12 cellular contexts compared by ENCODE assay signal in genomic region chr2:126666003-126666402, GRCh38. TPM values are rescaled to one million over a fixed set of nuclear protein-coding genes. Genes with fewer than 3 reads are reported as not detected.
DNase-seq lines count a peak whose midpoint lies in the region; ATAC-seq and TF ChIP-seq lines count a peak whose summit lies in the region.
"Had no signal": no experiment of that assay in that cellular context is flagged by ENCODE, and none has a peak within 500 bp of the region (broad histone marks: within the 10 kb centered on the region; RNA-seq: fewer than 3 reads in every experiment).

No MANE protein-coding gene starts in this region.

- no peak for TF ChIP-seq EP300 in upper lobe of left lung (IDR thresholded peaks at IDR 0.05)

- H3K4me3 ChIP-seq in cardiac muscle cell (no peak overlapping the region), ascending aorta (no peak overlapping the region), vagina (no peak overlapping the region), upper lobe of left lung (no peak overlapping the region)
- H3K4me3 ChIP-seq: hepatocyte had no signal

- peaks cover 7% of the 10 kb centered on the region for H3K36me3 Mint-ChIP-seq in natural killer cell

- peak overlapping the region; percentile 37 for H3K4me3 Mint-ChIP-seq in natural killer cell

- intact Hi-C loops in left cardiac atrium (cut with DNase I) (no loop called here), ascending aorta (cut with DNase I) (no loop called here), natural killer cell (cut with micrococcal nuclease) (no loop called here), vagina (cut with DNase I) (no loop called here)

- H3K4me1 ChIP-seq in cardiac muscle cell (ENCODE audit: low read depth) (peaks cover 14% of the 10 kb centered on the region), ascending aorta (peaks cover 5 to 48% of the 10 kb centered on the region in 2 donors), vagina (peaks cover 87% of the 10 kb centered on the region), upper lobe of left lung (peaks cover 48 to 80% (median 70%) of the 10 kb centered on the region in 4 donors)

- H3K9me3 Mint-ChIP-seq in natural killer cell: no peaks in the 10 kb centered on the region

- H3K9me3 ChIP-seq in cardiac muscle cell (ENCODE audit: low read depth): no peaks in the 10 kb centered on the region
- no peaks in the 10 kb centered on the region for H3K9me3 ChIP-seq in ascending aorta
- H3K9me3 ChIP-seq in vagina: no peaks in the 10 kb centered on the region
- H3K9me3 ChIP-seq in upper lobe of left lung: no peaks in the 10 kb centered on the region

- peaks cover 86 to 88% of the 10 kb centered on the region in 2 donors for H3K4me1 Mint-ChIP-seq in natural killer cell

- H3K27me3 ChIP-seq in cardiac muscle cell (no peaks in the 10 kb centered on the region), ascending aorta (no peaks in the 10 kb centered on the region), vagina (no peaks in the 10 kb centered on the region), upper lobe of left lung (no peaks in the 10 kb centered on the region)
- H3K27me3 ChIP-seq: hepatocyte had no signal

- peak overlapping the region; percentile 89 to 97 for H3K27ac Mint-ChIP-seq in natural killer cell

- peak overlapping the region; percentile 54 for H3K27ac ChIP-seq in cardiac muscle cell
- peak overlapping the region; percentile 29 to 33 for H3K27ac ChIP-seq in ascending aorta
- peak overlapping the region; percentile 27 for H3K27ac ChIP-seq in vagina
- H3K27ac ChIP-seq in upper lobe of left lung: peak overlapping the region in 2 of 4 donors; percentile 2 to 55
- H3K27ac ChIP-seq: hepatocyte, HL-60 had no signal

- ATAC-seq in left cardiac atrium (no peak), natural killer cell (no peak), upper lobe of left lung (ENCODE audit: low FRiP score in 2 of 2) (no peak)

- TF ChIP-seq POLR2A in vagina (IDR thresholded peaks at IDR 0.05): no peak
- TF ChIP-seq POLR2A in upper lobe of left lung (IDR thresholded peaks at IDR 0.05): no peak

- TF ChIP-seq CTCF in cardiac muscle cell (IDR thresholded peaks at IDR 0.05; ENCODE audit: low read depth, low read length): no peak
- TF ChIP-seq CTCF in ascending aorta (IDR thresholded peaks at IDR 0.05): no peak
- TF ChIP-seq CTCF in natural killer cell (IDR thresholded peaks at IDR 0.05): no peak
- TF ChIP-seq CTCF in vagina (IDR thresholded peaks at IDR 0.05): no peak
- TF ChIP-seq CTCF in upper lobe of left lung (IDR thresholded peaks at IDR 0.05): no peak

- WGBS in upper lobe of left lung, 2 donors: 68 to 70% methylated on average over 2 to 8 of the region's 8 CpGs

- H3K36me3 ChIP-seq in cardiac muscle cell (no peaks in the 10 kb centered on the region), ascending aorta (no peaks in the 10 kb centered on the region), vagina (no peaks in the 10 kb centered on the region), upper lobe of left lung (peaks cover 0 to 13% (median 0%) of the 10 kb centered on the region in 4 donors)

- DNase-seq in cardiac muscle cell (ENCODE audit: low read depth in 1 of 2, low spot score in 1 of 2) (no peak), left cardiac atrium (no peak), ascending aorta (ENCODE audit: low spot score in 2 of 2) (no peak), natural killer cell (no peak), vagina (ENCODE audit: extremely low spot score in 2 of 2) (no peak), NCI-H345 treated with DMSO at 0.1 percent for 48 hours (lab: John Stamatoyannopoulos, UW; ENCODE audit: unreplicated experiment) (no peak), upper lobe of left lung (no peak), NCI-H2196 treated with DMSO at 0.1 percent for 48 hours (lab: John Stamatoyannopoulos, UW; ENCODE audit: unreplicated experiment) (no peak)
- DNase-seq: mammary epithelial cell, NCI-H510A treated with DMSO at 0.1 percent for 48 hours had no signal

- H3K27me3 Mint-ChIP-seq in natural killer cell (ENCODE audit: low read depth in 2 of 2): no peaks in the 10 kb centered on the region

RNA-seq across cellular contexts. Expression of gene GYPC, which starts 10.0 kb away (rescaled TPM):
- total RNA-seq in cardiac muscle cell: 45.6 and 53.8 TPM in 2 replicates
- 69.7 and 74.1 TPM in 2 replicates for polyA plus RNA-seq in cardiac muscle cell
- 10 to 100 TPM; 77.1 to 86.8 TPM for total RNA-seq in left cardiac atrium
- 94.7 TPM for total RNA-seq in ascending aorta
- total RNA-seq in natural killer cell: 10 to 100 TPM; 74.2 to 92.3 (median 78.7) TPM
- 84.2 TPM for total RNA-seq in vagina
- total RNA-seq in upper lobe of left lung: 100 to 1,000 TPM in 2 of 6 donors, 10 to 100 TPM in 4; 61.0 to 107 (median 77.5) TPM
